27 cellular contexts compared by ENCODE assay signal in genomic region chr3:63478962-63479660, GRCh38.
"Had no signal": no experiment of that assay in that cellular context is flagged by ENCODE, and none has a peak within 500 bp of the region (broad histone marks: within the 10 kb centered on the region; RNA-seq: fewer than 3 reads in every experiment).

No MANE protein-coding gene starts in this region.

- H3K4me3 ChIP-seq: ascending aorta, breast epithelium, gastrocnemius medialis, mucosa of descending colon, prostate gland, right atrium auricular region, transverse colon, vagina had no signal

- DNase-seq: activated CD4-positive, alpha-beta T cell treated with anti-CD3 and anti-CD28 coated beads for 1 hour; activated CD8-positive, alpha-beta memory T cell treated with anti-CD3 and anti-CD28 coated beads for 24 hours; activated CD8-positive, alpha-beta memory T cell treated with anti-CD3 and anti-CD28 coated beads, Interleukin-2, amount 50 U/mL, for 48 hours; activated effector memory CD4-positive, alpha-beta T cell treated with Interleukin-2 at 50 U/mL for 16 hours; activated naive CD4-positive, alpha-beta T cell treated with anti-CD3 and anti-CD28 coated beads, Interleukin-2, amount 10 ng/mL, durations not matched to agents 7 days and 5 days; activated naive CD8-positive, alpha-beta T cell treated with anti-CD3 and anti-CD28 coated beads, Interleukin-2, amount 50 U/mL, for 24 hours; activated T-cell treated with anti-CD3 and anti-CD28 coated beads, Interleukin-2, amount 50 U/mL, for 48 hours; cerebellar nuclear complex; dermis blood vessel endothelial cell; effector memory CD8-positive, alpha-beta T cell; gastrocnemius medialis; immature natural killer cell; kidney glomerular epithelial cell; left ventricle myocardium superior; mucosa of descending colon; naive B cell; small intestine; stimulated activated CD4-positive, alpha-beta T cell treated with anti-CD3 and anti-CD28 coated beads, Interleukin-15, amount 100 ng/mL, for 24 hours; stimulated activated CD4-positive, alpha-beta T cell treated with anti-CD3 and anti-CD28 coated beads, Interleukin-2, amount 100 ng/mL, for 48 hours; T-helper 2 cell; transverse colon; WERI-Rb-1 had no signal

- ATAC-seq: activated naive CD8-positive, alpha-beta T cell treated with anti-CD3 and anti-CD28 coated beads, Interleukin-2, amount 50 U/mL, for 24 hours; effector memory CD8-positive, alpha-beta T cell; gastrocnemius medialis; left ventricle myocardium superior; mucosa of descending colon had no signal
